In genomic region chr14:50521912-50522341, GRCh38 we compare ENCODE assay signal across 8 cellular contexts. TPM values are rescaled to one million over a fixed set of nuclear protein-coding genes. Genes with fewer than 3 reads are reported as not detected.
DNase-seq lines count a peak whose midpoint lies in the region; ATAC-seq lines count a peak whose summit lies in the region.

No MANE protein-coding gene starts in this region.

- H3K27ac Mint-ChIP-seq in activated T-helper 1 cell treated with anti-CD3 and anti-CD28 coated beads, Interleukin-12 subunit alpha, Interleukin-12 subunit beta, Interleukin-2, Interleukin-4 antibody, amounts not matched to agents 30 ng/mL and 10 ng/mL and 1 ng/mL, durations not matched to agents 14 hours and 24 hours and 36 hours: peak overlapping the region; percentile 95
- H3K27ac Mint-ChIP-seq in naive thymus-derived CD8-positive, alpha-beta T cell: peak overlapping the region in 8 of 10 donors; percentile 16 to 86 (median 60)

- H3K36me3 Mint-ChIP-seq in activated T-helper 1 cell treated with anti-CD3 and anti-CD28 coated beads, Interleukin-12 subunit alpha, Interleukin-12 subunit beta, Interleukin-2, Interleukin-4 antibody, amounts not matched to agents 30 ng/mL and 10 ng/mL and 1 ng/mL, durations not matched to agents 14 hours and 24 hours and 36 hours (ENCODE audit: low read depth): peaks cover 11% of the 10 kb centered on the region
- H3K36me3 Mint-ChIP-seq in naive thymus-derived CD8-positive, alpha-beta T cell: peaks cover 0 to 18% (median 0%) of the 10 kb centered on the region in 3 donors

- POLR2A ChIA-PET in naive thymus-derived CD8-positive, alpha-beta T cell (lab: Charles Lee): no interaction called here

- H3K27me3 Mint-ChIP-seq in activated T-helper 1 cell treated with anti-CD3 and anti-CD28 coated beads, Interleukin-12 subunit alpha, Interleukin-12 subunit beta, Interleukin-2, Interleukin-4 antibody, amounts not matched to agents 30 ng/mL and 10 ng/mL and 1 ng/mL, durations not matched to agents 14 hours and 24 hours and 36 hours (ENCODE audit: insufficient read depth): no peaks in the 10 kb centered on the region
- no peaks in the 10 kb centered on the region for H3K27me3 Mint-ChIP-seq in naive thymus-derived CD8-positive, alpha-beta T cell

- peak; percentile 71 for ATAC-seq in HG02885 (IDR thresholded peaks at IDR 0.05; ENCODE audit: poor library complexity, unreplicated experiment)
- peak in 1 of 2 donors; percentile 43 for ATAC-seq in naive thymus-derived CD8-positive, alpha-beta T cell
- ATAC-seq in esophagus mucosa: no peak

- intact Hi-C loops in activated T-helper 1 cell treated with anti-CD3 and anti-CD28 coated beads, Interleukin-12 subunit alpha, Interleukin-12 subunit beta, Interleukin-2, Interleukin-4 antibody, amounts not matched to agents 30 ng/mL and 10 ng/mL and 1 ng/mL, durations not matched to agents 14 hours and 24 hours and 36 hours (cut with micrococcal nuclease): loop anchor here (1.0 to 5.0 kb wide), 17 partner anchors 10 to 935 kb away; partner anchors contain the start of genes ARF6, KLHDC2, MAP4K5 and RPS29

- peak; percentile 34 for DNase-seq in NCI-H510A treated with DMSO at 0.1 percent for 48 hours (lab: John Stamatoyannopoulos, UW)
- no peak for DNase-seq in NCI-H510A (lab: John Stamatoyannopoulos, UW)
- no peak for DNase-seq in activated T-helper 1 cell treated with anti-CD3 and anti-CD28 coated beads, Interleukin-12 subunit alpha, Interleukin-12 subunit beta, Interleukin-2, Interleukin-4 antibody, amounts not matched to agents 30 ng/mL and 10 ng/mL and 1 ng/mL, durations not matched to agents 14 hours and 24 hours and 36 hours (ENCODE audit: low spot score)
- no peak for DNase-seq in naive thymus-derived CD8-positive, alpha-beta T cell
- no peak for DNase-seq in DMS 273 treated with DMSO at 0.1 percent for 48 hours (lab: John Stamatoyannopoulos, UW)
- DNase-seq in SK-N-DZ (ENCODE audit: low spot score): no peak

- H3K9me3 Mint-ChIP-seq in activated T-helper 1 cell treated with anti-CD3 and anti-CD28 coated beads, Interleukin-12 subunit alpha, Interleukin-12 subunit beta, Interleukin-2, Interleukin-4 antibody, amounts not matched to agents 30 ng/mL and 10 ng/mL and 1 ng/mL, durations not matched to agents 14 hours and 24 hours and 36 hours: no peaks in the 10 kb centered on the region
- no peaks in the 10 kb centered on the region for H3K9me3 Mint-ChIP-seq in naive thymus-derived CD8-positive, alpha-beta T cell

- peaks cover 41% of the 10 kb centered on the region for H3K4me1 Mint-ChIP-seq in activated T-helper 1 cell treated with anti-CD3 and anti-CD28 coated beads, Interleukin-12 subunit alpha, Interleukin-12 subunit beta, Interleukin-2, Interleukin-4 antibody, amounts not matched to agents 30 ng/mL and 10 ng/mL and 1 ng/mL, durations not matched to agents 14 hours and 24 hours and 36 hours (ENCODE audit: low read depth)
- H3K4me1 Mint-ChIP-seq in naive thymus-derived CD8-positive, alpha-beta T cell: peaks cover 34 to 60% (median 60%) of the 10 kb centered on the region in 4 donors

- H3K4me3 Mint-ChIP-seq in activated T-helper 1 cell treated with anti-CD3 and anti-CD28 coated beads, Interleukin-12 subunit alpha, Interleukin-12 subunit beta, Interleukin-2, Interleukin-4 antibody, amounts not matched to agents 30 ng/mL and 10 ng/mL and 1 ng/mL, durations not matched to agents 14 hours and 24 hours and 36 hours: peak overlapping the region; percentile 61
- H3K4me3 Mint-ChIP-seq in naive thymus-derived CD8-positive, alpha-beta T cell: peak overlapping the region in 7 of 10 donors; percentile 5 to 73 (median 25)

RNA-seq across cellular contexts. Expression of gene MAP4K5, which starts 10.4 kb away (rescaled TPM):
- total RNA-seq in activated T-helper 1 cell treated with anti-CD3 and anti-CD28 coated beads, Interleukin-12 subunit alpha, Interleukin-12 subunit beta, Interleukin-2, Interleukin-4 antibody, amounts not matched to agents 30 ng/mL and 10 ng/mL and 1 ng/mL, durations not matched to agents 14 hours and 24 hours and 36 hours: 26.4 and 27.5 TPM in 2 replicates
- total RNA-seq in naive thymus-derived CD8-positive, alpha-beta T cell: 10 to 100 TPM; 51.1 to 55.5 TPM
- 10 to 100 TPM; 12.1 to 20.4 (median 17.2) TPM for polyA plus RNA-seq in naive thymus-derived CD8-positive, alpha-beta T cell
- 77.9 and 92.5 TPM in 2 replicates for polyA plus RNA-seq in SK-N-DZ (2014; cell fraction: cytosol; rRNA removed)
- polyA plus RNA-seq in SK-N-DZ (2014; cell fraction: nucleus; rRNA removed): 157 and 213 TPM in 2 replicates
- 35.5 TPM for total RNA-seq in esophagus mucosa

RNA-seq across cellular contexts. Expression of gene ATL1, which starts 38.0 kb away (rescaled TPM):
- total RNA-seq in activated T-helper 1 cell treated with anti-CD3 and anti-CD28 coated beads, Interleukin-12 subunit alpha, Interleukin-12 subunit beta, Interleukin-2, Interleukin-4 antibody, amounts not matched to agents 30 ng/mL and 10 ng/mL and 1 ng/mL, durations not matched to agents 14 hours and 24 hours and 36 hours: 0.83 and 1.2 TPM in 2 replicates
- total RNA-seq in naive thymus-derived CD8-positive, alpha-beta T cell: 1 to 10 TPM; 3.1 to 3.6 TPM
- polyA plus RNA-seq in naive thymus-derived CD8-positive, alpha-beta T cell: 1 to 10 TPM; 3.9 to 7.1 (median 5.2) TPM
- 16.0 and 20.2 TPM in 2 replicates for polyA plus RNA-seq in SK-N-DZ (2014; cell fraction: cytosol; rRNA removed)
- polyA plus RNA-seq in SK-N-DZ (2014; cell fraction: nucleus; rRNA removed): 9.1 and 15.1 TPM in 2 replicates
- total RNA-seq in esophagus mucosa: 3.1 TPM
